ENCODE assay signal across 23 cellular contexts in genomic region chr12:128339669-128340068, GRCh38.
A peak's percentile ranks its signal among the peaks of the same experiment; 100 is the strongest.
DNase-seq lines count a peak whose midpoint lies in the region; ATAC-seq and TF ChIP-seq lines count a peak whose summit lies in the region.
"Had no signal": no experiment of that assay in that cellular context is flagged by ENCODE, and none has a peak within 500 bp of the region (broad histone marks: within the 10 kb centered on the region; RNA-seq: fewer than 3 reads in every experiment).

No MANE protein-coding gene starts in this region.

- H3K9me3 ChIP-seq in left ventricle myocardium inferior (replicated peaks) (peaks cover 9% of the 10 kb centered on the region), hepatocyte (ENCODE audit: low read depth) (no peaks in the 10 kb centered on the region)
- H3K9me3 ChIP-seq: Caco-2, HAP-1, SJCRH30 had no signal

- H3K27ac ChIP-seq in left ventricle myocardium inferior (replicated peaks) (no peak overlapping the region), hepatocyte (peak overlapping the region; percentile 74), dorsolateral prefrontal cortex (peak overlapping the region in 1 of 59 donors; percentile 54)
- H3K27ac ChIP-seq: BLaER1 treated with 17β-estradiol and CSF1 and Interleukin-3, amounts not matched to agents 10 nM and 100 nM; SJCRH30 had no signal

- H3K4me3 ChIP-seq in left ventricle myocardium inferior (no peak overlapping the region), hepatocyte (no peak overlapping the region), dorsolateral prefrontal cortex (no peak overlapping the region)
- H3K4me3 ChIP-seq: BLaER1 treated with 17β-estradiol and CSF1 and Interleukin-3, amounts not matched to agents 10 nM and 100 nM; HAP-1; SJCRH30 had no signal

- peaks cover 4% of the 10 kb centered on the region for H3K4me1 ChIP-seq in left ventricle myocardium inferior
- H3K4me1 ChIP-seq in hepatocyte (ENCODE audit: insufficient read depth): peaks cover 35% of the 10 kb centered on the region
- H3K4me1 ChIP-seq: Caco-2, HAP-1, SJCRH30 had no signal

- peaks cover 3% of the 10 kb centered on the region for H3K79me2 ChIP-seq in hepatocyte

- H3K36me3 ChIP-seq in left ventricle myocardium inferior (no peaks in the 10 kb centered on the region), hepatocyte (replicated peaks; ENCODE audit: insufficient read depth, low read depth) (no peaks in the 10 kb centered on the region)
- H3K36me3 ChIP-seq: BLaER1 treated with 17β-estradiol and CSF1 and Interleukin-3, amounts not matched to agents 10 nM and 100 nM; HAP-1; SJCRH30 had no signal

- no peaks in the 10 kb centered on the region for H3K9me2 ChIP-seq in hepatocyte (replicated peaks; ENCODE audit: insufficient read depth)

- peak overlapping the region; percentile 77 for H3K4me3 Mint-ChIP-seq in nephron progenitor cell
- H3K4me3 Mint-ChIP-seq: CD4-positive, alpha-beta memory T cell had no signal

- H4K20me1 ChIP-seq in hepatocyte (ENCODE audit: insufficient read depth, poor library complexity, severe bottlenecking): no peaks in the 10 kb centered on the region
- H4K20me1 ChIP-seq: BLaER1 treated with 17β-estradiol and CSF1 and Interleukin-3, amounts not matched to agents 10 nM and 100 nM had no signal

- H3K27ac Mint-ChIP-seq in nephron progenitor cell: peak overlapping the region; percentile 99
- H3K27ac Mint-ChIP-seq: CD4-positive, alpha-beta memory T cell had no signal

- peaks cover 22% of the 10 kb centered on the region for H3K36me3 Mint-ChIP-seq in nephron progenitor cell (ENCODE audit: low read depth)
- H3K36me3 Mint-ChIP-seq: CD4-positive, alpha-beta memory T cell had no signal

- ATAC-seq in Right ventricle myocardium inferior: peak; percentile 40
- ATAC-seq in GM19463 (IDR thresholded peaks at IDR 0.05; ENCODE audit: unreplicated experiment): no peak
- ATAC-seq: Panc1 had no signal

- TF ChIP-seq CTCF in left ventricle myocardium inferior (IDR thresholded peaks at IDR 0.05; ENCODE audit: borderline replicate concordance) (no peak), hepatocyte (IDR thresholded peaks at IDR 0.05; ENCODE audit: poor library complexity) (no peak), nephron progenitor cell (IDR thresholded peaks at IDR 0.05) (no peak), dorsolateral prefrontal cortex (IDR thresholded peaks at IDR 0.05 in 54 of 56, conservative IDR thresholded peaks at IDR 0.05 in 2 of 56; ENCODE audit: low read depth in 1 of 56, partially characterized antibody in 56 of 56) (no peak)

- H3K4me2 ChIP-seq in hepatocyte: peak overlapping the region; percentile 69

- WGBS in hepatocyte (ENCODE audit: low lambda C conversion rate, missing lambda C conversion rate): 20% methylated on average over 1 of the region's 1 CpG

- peaks cover 3% of the 10 kb centered on the region for H3K27me3 Mint-ChIP-seq in nephron progenitor cell (ENCODE audit: low read depth, poor library complexity)

- H3K9me3 Mint-ChIP-seq in nephron progenitor cell: no peaks in the 10 kb centered on the region

- peaks cover 78% of the 10 kb centered on the region for H3K4me1 Mint-ChIP-seq in nephron progenitor cell
- H3K4me1 Mint-ChIP-seq: CD4-positive, alpha-beta memory T cell had no signal

- DNase-seq in Right ventricle myocardium inferior (ENCODE audit: missing footprints) (no peak), left ventricle myocardium inferior (no peak), hepatocyte (ENCODE audit: low spot score) (no peak), nephron progenitor cell (no peak), dorsolateral prefrontal cortex (no peak), mesenteric fat pad (ENCODE audit: low spot score) (no peak)
- DNase-seq: 8988T; Caco-2; CD4-positive, alpha-beta memory T cell; DMS 273 treated with DMSO at 0.1 percent for 48 hours; KBM-7; MM.1S; NCI-H1048; NCI-H146; NCI-H2029; NCI-H226; NCI-H774; NK-92 treated with Interleukin-12 subunit alpha and Interleukin-12 subunit beta, amount 100 ng/mL, for 24 hours had no signal

- intact Hi-C loops in Right ventricle myocardium inferior (cut with DNase I) (no loop called here), left ventricle myocardium inferior (cut with micrococcal nuclease) (no loop called here), dorsolateral prefrontal cortex (cut with DNase I) (no loop called here)

- no peak overlapping the region for H2AFZ ChIP-seq in hepatocyte

- H3K27me3 ChIP-seq in left ventricle myocardium inferior (ENCODE audit: low read depth): peaks cover 69% of the 10 kb centered on the region
- H3K27me3 ChIP-seq in hepatocyte: no peaks in the 10 kb centered on the region
- peaks cover 0 to 20% (median 0%) of the 10 kb centered on the region in 45 donors for H3K27me3 ChIP-seq in dorsolateral prefrontal cortex
- H3K27me3 ChIP-seq: BLaER1 treated with 17β-estradiol and CSF1 and Interleukin-3, amounts not matched to agents 10 nM and 100 nM; SJCRH30 had no signal
